17 cellular contexts compared by ENCODE assay signal in the genomic region with DNA sequence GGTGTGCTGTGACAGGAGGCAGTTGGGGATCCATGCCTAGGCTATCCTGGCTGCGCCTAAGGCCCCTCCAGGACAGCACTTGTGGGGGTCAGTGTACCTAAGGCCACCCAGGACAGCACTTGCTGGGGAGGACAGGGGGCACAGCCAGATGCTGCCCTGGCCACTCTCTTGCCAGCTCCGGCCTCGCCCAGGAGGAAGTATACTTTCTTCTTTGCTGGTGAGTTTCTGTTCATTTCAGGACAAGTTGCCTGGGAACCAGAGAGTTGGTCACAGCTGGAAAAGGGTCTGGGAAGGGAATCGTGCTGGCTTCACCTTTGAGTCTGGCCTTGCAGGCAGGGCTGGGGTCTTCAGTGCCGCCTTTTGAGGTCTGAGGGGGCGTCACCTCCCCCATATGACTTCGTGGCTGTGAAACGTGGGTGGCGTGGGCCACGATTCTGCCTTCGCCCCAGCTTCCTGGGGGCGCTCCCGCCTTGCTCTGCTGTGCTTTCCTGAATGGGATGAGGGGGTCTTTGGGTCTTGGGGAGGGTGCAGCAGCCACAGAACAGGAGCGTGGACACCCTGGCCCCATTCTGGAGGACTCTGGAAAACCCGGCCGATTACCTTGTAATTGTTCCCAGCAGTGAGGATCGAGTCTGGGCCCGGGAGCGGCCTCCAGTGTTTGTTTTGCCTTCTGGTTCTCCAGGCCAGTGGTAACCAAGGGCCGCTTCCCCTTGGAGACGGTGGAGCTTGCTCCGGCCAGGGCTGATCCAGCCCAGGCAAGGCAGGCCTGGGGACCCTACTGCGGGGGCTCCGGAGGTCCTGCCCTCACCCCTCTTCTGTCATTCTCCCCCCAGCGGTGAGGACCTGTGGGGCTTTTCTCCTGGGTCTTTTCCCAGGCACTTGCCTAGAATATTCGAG. TPM values are rescaled to one million over a fixed set of nuclear protein-coding genes. Genes with fewer than 3 reads are reported as not detected.
DNase-seq lines count a peak whose midpoint lies in the region; ATAC-seq and TF ChIP-seq lines count a peak whose summit lies in the region.
"Had no signal": no experiment of that assay in that cellular context is flagged by ENCODE, and none has a peak within 500 bp of the region (broad histone marks: within the 10 kb centered on the region; RNA-seq: fewer than 3 reads in every experiment).

No MANE protein-coding gene starts in this region.

- no peaks in the 10 kb centered on the region for H3K36me3 Mint-ChIP-seq in activated CD4-positive, alpha-beta memory T cell treated with anti-CD3 and anti-CD28 coated beads for 36 hours
- no peaks in the 10 kb centered on the region for H3K36me3 Mint-ChIP-seq in activated naive CD8-positive, alpha-beta T cell treated with anti-CD3 and anti-CD28 coated beads, Interleukin-2, amount 50 U/mL, for 24 hours (ENCODE audit: low read depth)

- no peaks in the 10 kb centered on the region for H3K27me3 Mint-ChIP-seq in activated CD4-positive, alpha-beta memory T cell treated with anti-CD3 and anti-CD28 coated beads for 36 hours
- no peaks in the 10 kb centered on the region for H3K27me3 Mint-ChIP-seq in activated naive CD8-positive, alpha-beta T cell treated with anti-CD3 and anti-CD28 coated beads, Interleukin-2, amount 50 U/mL, for 24 hours
- H3K27me3 Mint-ChIP-seq: activated CD4-positive, alpha-beta T cell treated with anti-CD3 and anti-CD28 coated beads, Interleukin-2, amount 10 ng/mL, durations not matched to agents 24 days and 14 days had no signal

- ATAC-seq in right cardiac atrium (peak; percentile 63 to 64), psoas muscle (peak in 2 of 4 donors; percentile 19 to 41), HG03135 (IDR thresholded peaks at IDR 0.05; ENCODE audit: unreplicated experiment) (no peak)
- no peak for ATAC-seq in activated naive CD8-positive, alpha-beta T cell treated with anti-CD3 and anti-CD28 coated beads, Interleukin-2, amount 50 U/mL, for 24 hours
- ATAC-seq: SK-N-SH treated with all-trans-retinoic acid at 6 μM for 48 hours had no signal

- POLR2A ChIA-PET in activated CD4-positive, alpha-beta memory T cell treated with anti-CD3 and anti-CD28 coated beads for 36 hours (lab: Charles Lee): no interaction called here

- H3K27me3 ChIP-seq in right cardiac atrium (ENCODE audit: control insufficient read depth, insufficient read depth): no peaks in the 10 kb centered on the region
- no peaks in the 10 kb centered on the region for H3K27me3 ChIP-seq in psoas muscle (ENCODE audit: insufficient read depth in 3 of 3, low read length in 2 of 3)

- peaks cover 4% of the 10 kb centered on the region for H3K9me3 Mint-ChIP-seq in activated CD4-positive, alpha-beta memory T cell treated with anti-CD3 and anti-CD28 coated beads for 36 hours
- no peaks in the 10 kb centered on the region for H3K9me3 Mint-ChIP-seq in activated naive CD8-positive, alpha-beta T cell treated with anti-CD3 and anti-CD28 coated beads, Interleukin-2, amount 50 U/mL, for 24 hours
- H3K9me3 Mint-ChIP-seq: activated CD4-positive, alpha-beta T cell treated with anti-CD3 and anti-CD28 coated beads, Interleukin-2, amount 10 ng/mL, durations not matched to agents 24 days and 14 days; immature natural killer cell had no signal

- no peaks in the 10 kb centered on the region for H3K4me1 ChIP-seq in right cardiac atrium (ENCODE audit: control insufficient read depth, insufficient read depth, low read length)
- no peaks in the 10 kb centered on the region for H3K4me1 ChIP-seq in psoas muscle

- H3K4me3 Mint-ChIP-seq in activated CD4-positive, alpha-beta memory T cell treated with anti-CD3 and anti-CD28 coated beads for 36 hours: no peak overlapping the region
- no peak overlapping the region for H3K4me3 Mint-ChIP-seq in activated naive CD8-positive, alpha-beta T cell treated with anti-CD3 and anti-CD28 coated beads, Interleukin-2, amount 50 U/mL, for 24 hours
- H3K4me3 Mint-ChIP-seq: activated CD4-positive, alpha-beta T cell treated with anti-CD3 and anti-CD28 coated beads, Interleukin-2, amount 10 ng/mL, durations not matched to agents 24 days and 14 days; immature natural killer cell had no signal

- no peak for TF ChIP-seq CTCF in C4-2B (conservative IDR thresholded peaks at IDR 0.05)
- TF ChIP-seq CTCF in psoas muscle (IDR thresholded peaks at IDR 0.05): no peak

- in situ Hi-C loops in T47D (cut with HindIII; ENCODE audit: low pct_unique_long_range_greater_than_20kb, low sequenced_read_pairs): no loop called here

- CTCF ChIA-PET in activated CD4-positive, alpha-beta memory T cell treated with anti-CD3 and anti-CD28 coated beads for 36 hours (lab: Charles Lee): no interaction called here

- no peaks in the 10 kb centered on the region for H3K36me3 ChIP-seq in psoas muscle (ENCODE audit: insufficient read depth in 1 of 2, low read depth in 1 of 2)

- H3K27ac Mint-ChIP-seq in activated CD4-positive, alpha-beta memory T cell treated with anti-CD3 and anti-CD28 coated beads for 36 hours: no peak overlapping the region
- no peak overlapping the region for H3K27ac Mint-ChIP-seq in activated naive CD8-positive, alpha-beta T cell treated with anti-CD3 and anti-CD28 coated beads, Interleukin-2, amount 50 U/mL, for 24 hours
- H3K27ac Mint-ChIP-seq: activated CD4-positive, alpha-beta T cell treated with anti-CD3 and anti-CD28 coated beads, Interleukin-2, amount 10 ng/mL, durations not matched to agents 24 days and 14 days; immature natural killer cell had no signal

- peak; percentile 36 to 54 for DNase-seq in T47D (ENCODE audit: low read depth in 1 of 2, low spot score in 1 of 2)
- peak; percentile 49 to 79 (median 72) for DNase-seq in right cardiac atrium
- DNase-seq in psoas muscle: no peak
- no peak for DNase-seq in activated CD4-positive, alpha-beta memory T cell treated with anti-CD3 and anti-CD28 coated beads for 36 hours
- no peak for DNase-seq in activated naive CD8-positive, alpha-beta T cell treated with anti-CD3 and anti-CD28 coated beads, Interleukin-2, amount 50 U/mL, for 24 hours
- no peak for DNase-seq in SIG-M5 (lab: John Stamatoyannopoulos, UW)
- DNase-seq: activated CD4-positive, alpha-beta T cell treated with anti-CD3 and anti-CD28 coated beads, Interleukin-2, amount 10 ng/mL, durations not matched to agents 24 days and 14 days; activated naive CD4-positive, alpha-beta T cell treated with Interleukin-2 at 50 U/mL for 16 hours; effector CD8-positive, alpha-beta T cell; GF-D8; HCEC 1CT; immature natural killer cell; MV-4-11; NCI-H69 had no signal

- H3K4me3 ChIP-seq in right cardiac atrium (ENCODE audit: low read length) (no peak overlapping the region), psoas muscle (no peak overlapping the region)

- no peaks in the 10 kb centered on the region for H3K4me1 Mint-ChIP-seq in activated CD4-positive, alpha-beta memory T cell treated with anti-CD3 and anti-CD28 coated beads for 36 hours (ENCODE audit: low read depth)
- H3K4me1 Mint-ChIP-seq in activated naive CD8-positive, alpha-beta T cell treated with anti-CD3 and anti-CD28 coated beads, Interleukin-2, amount 50 U/mL, for 24 hours: no peaks in the 10 kb centered on the region
- H3K4me1 Mint-ChIP-seq: activated CD4-positive, alpha-beta T cell treated with anti-CD3 and anti-CD28 coated beads, Interleukin-2, amount 10 ng/mL, durations not matched to agents 24 days and 14 days had no signal

- intact Hi-C loops in right cardiac atrium (cut with DNase I) (no loop called here), psoas muscle (cut with DNase I) (no loop called here)
- intact Hi-C loops in activated CD4-positive, alpha-beta memory T cell treated with anti-CD3 and anti-CD28 coated beads for 36 hours (cut with micrococcal nuclease): no loop called here

- H3K27ac ChIP-seq in C4-2B: peak overlapping the region; percentile 38
- H3K27ac ChIP-seq in right cardiac atrium (ENCODE audit: low read length): peak overlapping the region; percentile 3
- peak overlapping the region; percentile 30 for H3K27ac ChIP-seq in psoas muscle

- H3K9me3 ChIP-seq in right cardiac atrium (ENCODE audit: control insufficient read depth, low read length) (no peaks in the 10 kb centered on the region), psoas muscle (no peaks in the 10 kb centered on the region)

- WGBS in right cardiac atrium: 62% methylated on average over 26 of the region's 26 CpGs
- 78 to 81% (median 80%) methylated on average over 26 of the region's 26 CpGs for WGBS in psoas muscle, 3 donors

RNA-seq across cellular contexts. Expression of gene SPSB1, which starts 45.9 kb away (rescaled TPM):
- total RNA-seq in right cardiac atrium (10 to 100 TPM; 15.5 to 24.0 (median 18.0) TPM), psoas muscle (10 to 100 TPM; 12.0 to 60.7 (median 42.1) TPM)
- polyA plus RNA-seq in right cardiac atrium (16.5 TPM), psoas muscle (10 to 100 TPM; 22.9 to 46.2 (median 28.6) TPM)
- 10 to 100 TPM; 11.0 to 12.5 TPM for total RNA-seq in activated CD4-positive, alpha-beta memory T cell treated with anti-CD3 and anti-CD28 coated beads for 36 hours

Comparison
In these comparisons a context has a peak if more than half of its experiments do, and no peak if none do; other contexts are left out.
1. DNase-seq: peak in T47D (2 of 2) and right cardiac atrium (3 of 3); none in psoas muscle (0 of 2), activated CD4-positive, alpha-beta memory T cell treated with anti-CD3 and anti-CD28 coated beads for 36 hours (single experiment), activated naive CD8-positive, alpha-beta T cell treated with anti-CD3 and anti-CD28 coated beads, Interleukin-2, amount 50 U/mL, for 24 hours (single experiment) and SIG-M5 (single experiment).
2. ATAC-seq: peak in right cardiac atrium (2 of 2); none in HG03135 (single experiment) and activated naive CD8-positive, alpha-beta T cell treated with anti-CD3 and anti-CD28 coated beads, Interleukin-2, amount 50 U/mL, for 24 hours (single experiment).
3. Peak in every context shown above with its lines, with median percentiles within 50 percentile points of each other: H3K27ac ChIP-seq.